Comparison of ENCODE assay signal across 3 cellular contexts in genomic region chr10:124167925-124168324, GRCh38.
DNase-seq lines count a peak whose midpoint lies in the region; ATAC-seq, FAIRE-seq and TF ChIP-seq lines count a peak whose summit lies in the region.
"Not testable (repeated sequence)": the region's sequence is repeated elsewhere in the genome, so short reads cannot be mapped to it uniquely, and the experiment has no call there.

No MANE protein-coding gene starts in this region.

- intact Hi-C loops in HepG2 (cut with micrococcal nuclease; ENCODE audit: unreplicated experiment) = not testable (repeated sequence)

- not testable (repeated sequence) for H3K27ac ChIP-seq in HepG2 (ENCODE audit: extremely low read length, insufficient read depth, low read length)

- TF ChIP-seq CTCF in WTC11 (IDR thresholded peaks at IDR 0.05); HepG2 (CRISPR knock-in tag; IDR thresholded peaks at IDR 0.05): not testable (repeated sequence)

- H3K9ac ChIP-seq in HepG2 (ENCODE audit: insufficient read depth, low read depth, low read length) = not testable (repeated sequence)

- not testable (repeated sequence) for H3K36me3 Mint-ChIP-seq in WTC11

- not testable (repeated sequence) for H3K27ac Mint-ChIP-seq in WTC11

- TF ChIP-seq EP300 in HepG2 (IDR thresholded peaks at IDR 0.05; ENCODE audit: low read depth in 2 of 2, low read length in 2 of 2); HepG2 (CRISPR knock-in tag; IDR thresholded peaks at IDR 0.05; ENCODE audit: borderline replicate concordance): not testable (repeated sequence)

- H3K27me3 ChIP-seq in HepG2 (ENCODE audit: control insufficient read depth in 1 of 2, insufficient read depth in 2 of 2, low read length in 2 of 2) = peaks cover 7 to 32% of the 10 kb centered on the region in 2 experiments

- CTCF ChIA-PET in WTC11 (lab: Charles Lee) = interaction anchor here (1.3 kb wide), 1 partner anchor 61 kb away, joined by 3 read pairs; no protein-coding TSS in a partner anchor
- CTCF ChIA-PET in HepG2 (lab: Yijun Ruan, JAX; ENCODE audit: low intra/inter-chr PET ratio, low total read pairs) = not testable (repeated sequence)

- not testable (repeated sequence) for DNase-seq in WTC11 (ENCODE audit: low spot score); HepG2 (ENCODE audit: low spot score)
- peak; percentile 18 for DNase-seq in left lobe of liver (ENCODE audit: low spot score)

- not testable (repeated sequence) for H3K9me3 ChIP-seq in HepG2 (ENCODE audit: low read length)

- not testable (repeated sequence) for BruUV-seq in HepG2 (replicated peaks; lab: Mats Ljungman, UMichigan)

- H3K4me3 ChIP-seq in HepG2 (replicated peaks in 1 of 3; ENCODE audit: insufficient read depth in 1 of 3, low read depth in 2 of 3, low read length in 3 of 3) = not testable (repeated sequence)

- H3K79me2 ChIP-seq in HepG2 (ENCODE audit: insufficient read depth, low read length) = not testable (repeated sequence)

- not testable (repeated sequence) for H3K4me1 ChIP-seq in HepG2 (ENCODE audit: insufficient read depth, low read length)

- not testable (repeated sequence) for H3K9me3 Mint-ChIP-seq in WTC11

- H3K27me3 Mint-ChIP-seq in WTC11 (ENCODE audit: low read depth) = not testable (repeated sequence)

- not testable (repeated sequence) for H3K4me3 Mint-ChIP-seq in WTC11

- POLR2A ChIA-PET in WTC11 (lab: Charles Lee); HepG2 (lab: Yijun Ruan, JAX): not testable (repeated sequence)

- not testable (repeated sequence) for H3K4me2 ChIP-seq in HepG2 (ENCODE audit: low read depth, low read length)

- FAIRE-seq in HepG2 (lab: Jason Lieb, UNC) = not testable (repeated sequence)

- TF ChIP-seq POLR2A in HepG2 (IDR thresholded peaks at IDR 0.05; ENCODE audit: insufficient read depth in 1 of 2, low read depth in 2 of 2, low read length in 2 of 2) = not testable (repeated sequence)

- in situ Hi-C loops in HepG2 (cut with HindIII; ENCODE audit: extremely low pct_ligation_motif_present, low pct_unique_long_range_greater_than_20kb) = not testable (repeated sequence)

- WGBS in HepG2 (ENCODE audit: low lambda C conversion rate) = 50% methylated on average over 5 of the region's 5 CpGs

- not testable (repeated sequence) for TF ChIP-seq RAD21 in HepG2 (CRISPR knock-in tag; IDR thresholded peaks at IDR 0.05)

- not testable (repeated sequence) for H3K36me3 ChIP-seq in HepG2 (replicated peaks in 1 of 2; ENCODE audit: control insufficient read depth in 1 of 2, insufficient read depth in 2 of 2, low read length in 2 of 2)

- not testable (repeated sequence) for H4K20me1 ChIP-seq in HepG2 (ENCODE audit: insufficient read depth, low read length)

- ATAC-seq in WTC11, left lobe of liver, HepG2: not testable (repeated sequence)

- H2AFZ ChIP-seq in HepG2 (ENCODE audit: low read length) = not testable (repeated sequence)

- H3K4me1 Mint-ChIP-seq in WTC11 = not testable (repeated sequence)

TF ChIP-seq in WTC11, 78 proteins besides CTCF, POLR2A, EP300 and RAD21:
- peak; percentile 93 for TF ChIP-seq HMGA2 (CRISPR knock-in tag; IDR thresholded peaks at IDR 0.05)

TF ChIP-seq in HepG2, 621 proteins besides CTCF, POLR2A, EP300 and RAD21:
- peak; percentile 29 to 38; a peak in 2 of 4 replicates for TF ChIP-seq MAFK (conservative IDR thresholded peaks at IDR 0.05 in 1 of 2, IDR thresholded peaks at IDR 0.05 in 1 of 2; ENCODE audit: low read length in 2 of 2)
